29 cellular contexts compared by ENCODE assay signal in genomic region chr17:4411201-4411600, GRCh38. TPM values are rescaled to one million over a fixed set of nuclear protein-coding genes. Genes with fewer than 3 reads are reported as not detected.
"Had no signal": no experiment of that assay in that cellular context is flagged by ENCODE, and none has a peak within 500 bp of the region (broad histone marks: within the 10 kb centered on the region; RNA-seq: fewer than 3 reads in every experiment).

No MANE protein-coding gene starts in this region.

- H3K4me3 ChIP-seq: ascending aorta, cardiac muscle cell had no signal

- DNase-seq: activated CD4-positive, alpha-beta memory T cell treated with anti-CD3 and anti-CD28 coated beads, Interleukin-2, amount 10 ng/mL, durations not matched to agents 7 days and 5 days; activated CD4-positive, alpha-beta T cell treated with anti-CD3 and anti-CD28 coated beads for 1 hour; activated CD4-positive, alpha-beta T cell treated with anti-CD3 and anti-CD28 coated beads for 36 hours; activated CD4-positive, alpha-beta T cell treated with anti-CD3 and anti-CD28 coated beads for 48 hours; activated CD4-positive, alpha-beta T cell treated with anti-CD3 and anti-CD28 coated beads, Interleukin-2, amount 10 ng/mL, durations not matched to agents 7 days and 5 days; activated CD4-positive, alpha-beta T cell treated with anti-CD3 and anti-CD28 coated beads, Interleukin-2, amount 50 U/mL, for 48 hours; activated CD4-positive, CD25-positive, alpha-beta regulatory T cell; activated CD8-positive, alpha-beta memory T cell treated with anti-CD3 and anti-CD28 coated beads for 24 hours; activated CD8-positive, alpha-beta memory T cell treated with anti-CD3 and anti-CD28 coated beads, Interleukin-2, amount 10 ng/mL, durations not matched to agents 7 days and 5 days; activated CD8-positive, alpha-beta memory T cell treated with anti-CD3 and anti-CD28 coated beads, Interleukin-2, amount 50 U/mL, for 48 hours; activated CD8-positive, alpha-beta T cell treated with anti-CD3 and anti-CD28 coated beads, Interleukin-2, amount 10 ng/mL, durations not matched to agents 7 days and 5 days; activated effector memory CD4-positive, alpha-beta T cell treated with Interleukin-2 at 50 U/mL for 16 hours; activated gamma-delta T cell; activated naive CD4-positive, alpha-beta T cell treated with anti-CD3 and anti-CD28 coated beads, Interleukin-2, amount 10 ng/mL, durations not matched to agents 7 days and 5 days; activated naive CD4-positive, alpha-beta T cell treated with Interleukin-2 at 50 U/mL for 16 hours; activated naive CD8-positive, alpha-beta T cell treated with anti-CD3 and anti-CD28 coated beads, Interleukin-2, amount 10 ng/mL, durations not matched to agents 7 days and 5 days; activated naive CD8-positive, alpha-beta T cell treated with anti-CD3 and anti-CD28 coated beads, Interleukin-2, amount 50 U/mL, for 24 hours; activated T-cell treated with anti-CD3 and anti-CD28 coated beads, Interleukin-2, amount 50 U/mL, for 24 hours; activated T-cell treated with anti-CD3 and anti-CD28 coated beads, Interleukin-2, amount 50 U/mL, for 48 hours; amygdala; anterior cingulate cortex; caudate nucleus; cerebellar nuclear complex; T-helper 1 cell; T-helper 2 cell; T-helper 9 cell; WERI-Rb-1 had no signal

- H3K27me3 ChIP-seq: ascending aorta, cardiac muscle cell had no signal

- H3K9me3 ChIP-seq: ascending aorta had no signal

- H3K27ac ChIP-seq: ascending aorta, cardiac muscle cell, WERI-Rb-1 had no signal

- H3K36me3 ChIP-seq: ascending aorta, cardiac muscle cell, WERI-Rb-1 had no signal

RNA-seq across cellular contexts. Expression of gene SPNS3, which starts 22.5 kb away (rescaled TPM):
- polyA plus RNA-seq: cardiac muscle cell had no signal
